ENCODE assay signal across 8 cellular contexts in genomic region chr2:241701155-241701404, GRCh38. TPM values are rescaled to one million over a fixed set of nuclear protein-coding genes. Genes with fewer than 3 reads are reported as not detected.
DNase-seq lines count a peak whose midpoint lies in the region; ATAC-seq, FAIRE-seq and TF ChIP-seq lines count a peak whose summit lies in the region.

No MANE protein-coding gene starts in this region.

- H2BK15ac ChIP-seq in H1 (ENCODE audit: low read length), result no peak overlapping the region

- TF ChIP-seq EP300 in H1 (IDR thresholded peaks at IDR 0.05; ENCODE audit: borderline replicate concordance in 1 of 2, low read depth in 2 of 2, low read length in 2 of 2), result no peak; a peak in 1 of 3 replicates

- H4K91ac ChIP-seq in H1 (replicated peaks; ENCODE audit: insufficient read length, low read length), result no peak overlapping the region

- H3K4me3 ChIP-seq in OCI-LY3 (ENCODE audit: low read length) (peak overlapping the region; percentile 86), H1 (ENCODE audit: extremely low read depth in 1 of 4, insufficient read depth in 2 of 4, low read depth in 3 of 4, low read length in 4 of 4) (peak overlapping the region; percentile 76 to 83 (median 78)), osteoblast (ENCODE audit: insufficient read depth, low read length) (peak overlapping the region; percentile 94)

- H3K18ac ChIP-seq in H1 (ENCODE audit: extremely low read depth, low read length), result no peak overlapping the region

- POLR2A ChIA-PET in H1 (lab: Charles Lee; ENCODE audit: partially characterized antibody), result interaction anchor here (0.6 to 11.2 kb wide), 26 partner anchors 14 to 569 kb away, joined by 3 to 265 read pairs (median 4); partner anchors contain the start of genes ATG4B, D2HGDH, DTYMK and NEU4

- no peak overlapping the region for H2BK12ac ChIP-seq in H1 (ENCODE audit: low read depth, low read length)

- ATAC-seq in HG03457 (IDR thresholded peaks at IDR 0.05; ENCODE audit: unreplicated experiment), result no peak
- ATAC-seq in GM18867 (IDR thresholded peaks at IDR 0.05; ENCODE audit: unreplicated experiment), result no peak

- no peak for FAIRE-seq in H1 (lab: Jason Lieb, UNC)

- H3K9ac ChIP-seq in OCI-LY3 (ENCODE audit: low read length) (peak overlapping the region; percentile 77), H1 (replicated peaks in 1 of 4; ENCODE audit: extremely low read depth in 1 of 4, low read depth in 3 of 4, low read length in 3 of 4) (peak overlapping the region in 3 of 4 experiments; percentile 97 to 99 (median 98); a peak in 5 of 7 replicates)

- no peak overlapping the region for H3K23ac ChIP-seq in H1 (ENCODE audit: insufficient read length)

- no peak overlapping the region for H2AK5ac ChIP-seq in H1 (ENCODE audit: low read depth, low read length)

- no peaks in the 10 kb centered on the region for H3K9me3 Mint-ChIP-seq in activated naive CD4-positive, alpha-beta T cell treated with anti-CD3 and anti-CD28 coated beads, Interleukin-2, amount 50 U/mL, for 24 hours

- TF ChIP-seq CTCF in OCI-LY3 (IDR thresholded peaks at IDR 0.05; ENCODE audit: low read depth, low read length) (peak; percentile 34), H1 (IDR thresholded peaks at IDR 0.05; ENCODE audit: control extremely low read depth in 1 of 3, insufficient read depth in 1 of 3, low read depth in 1 of 3, low read length in 3 of 3) (peak; percentile 48 to 70 (median 59); a peak in 3 of 4 replicates), osteoblast (IDR thresholded peaks at IDR 0.05; ENCODE audit: extremely low read depth, low read depth, low read length) (peak; percentile 14)

- H2AFZ ChIP-seq in OCI-LY3 (ENCODE audit: low read depth, low read length), result no peak overlapping the region
- no peak overlapping the region for H2AFZ ChIP-seq in H1 (ENCODE audit: low read length)
- no peak overlapping the region for H2AFZ ChIP-seq in osteoblast (ENCODE audit: low read length)

- H3K4me3 Mint-ChIP-seq in activated naive CD4-positive, alpha-beta T cell treated with anti-CD3 and anti-CD28 coated beads, Interleukin-2, amount 50 U/mL, for 24 hours, result peak overlapping the region; percentile 91

- WGBS in H1 (ENCODE audit: extremely low coverage in 1 of 2, insufficient coverage in 1 of 2, insufficient read length in 1 of 2, insufficient replicate concordance in 2 of 2, low coverage in 1 of 2, low lambda C conversion rate in 2 of 2, missing lambda C conversion rate in 1 of 2), 2 experiments, result 3% methylated on average over 13 of the region's 16 CpGs; no CpG with 5 or more reads in 1 of the 2 experiments

- H3K27ac ChIP-seq in OCI-LY3 (ENCODE audit: low read length), result peak overlapping the region; percentile 79
- H3K27ac ChIP-seq in H1 (ENCODE audit: low read depth, low read length), result peak overlapping the region; percentile 98; the same call in 1 of the 2 replicates
- H3K27ac ChIP-seq in osteoblast (ENCODE audit: low read depth, low read length), result peak overlapping the region; percentile 69

- peaks cover 8% of the 10 kb centered on the region for H3K36me3 ChIP-seq in OCI-LY3 (replicated peaks; ENCODE audit: low read depth, low read length)
- H3K36me3 ChIP-seq in H1 (ENCODE audit: control insufficient read depth in 2 of 4, insufficient read depth in 4 of 4, low read length in 3 of 4), result peaks cover 4 to 11% (median 8%) of the 10 kb centered on the region in 4 experiments
- H3K36me3 ChIP-seq in osteoblast (ENCODE audit: insufficient read depth, low read length), result peaks cover 7% of the 10 kb centered on the region

- H3K4me1 ChIP-seq in OCI-LY3 (ENCODE audit: low read length), result peaks cover 20% of the 10 kb centered on the region
- H3K4me1 ChIP-seq in H1 (replicated peaks in 1 of 4; ENCODE audit: control insufficient read depth in 3 of 4, insufficient read depth in 4 of 4, low read length in 3 of 4), result peaks cover 0 to 5% (median 3%) of the 10 kb centered on the region in 4 experiments; a peak in 4 of 7 replicates
- H3K4me1 ChIP-seq in osteoblast (ENCODE audit: insufficient read depth, low read length), result peaks cover 9% of the 10 kb centered on the region

- peak overlapping the region; percentile 66 for H3K4me2 ChIP-seq in OCI-LY3 (ENCODE audit: low read length)
- peak overlapping the region; percentile 28 to 83 for H3K4me2 ChIP-seq in H1 (ENCODE audit: insufficient read depth in 1 of 2, low read depth in 2 of 2, low read length in 2 of 2)
- peak overlapping the region; percentile 87 for H3K4me2 ChIP-seq in osteoblast (ENCODE audit: insufficient read depth, low read length)

- H2BK20ac ChIP-seq in H1 (ENCODE audit: low read length), result no peak overlapping the region

- no peak overlapping the region for H4K8ac ChIP-seq in H1 (ENCODE audit: extremely low read depth, insufficient read depth, low read length)

- H3K9me3 ChIP-seq in OCI-LY3 (ENCODE audit: insufficient read depth, low read length) (no peaks in the 10 kb centered on the region), H1 (ENCODE audit: insufficient read depth in 2 of 2, low read depth in 1 of 2, low read length in 1 of 2) (no peaks in the 10 kb centered on the region), osteoblast (ENCODE audit: low read depth, low read length) (no peaks in the 10 kb centered on the region)

- peaks cover 31% of the 10 kb centered on the region for H3K4me1 Mint-ChIP-seq in activated naive CD4-positive, alpha-beta T cell treated with anti-CD3 and anti-CD28 coated beads, Interleukin-2, amount 50 U/mL, for 24 hours

- H4K5ac ChIP-seq in H1 (ENCODE audit: insufficient read length, low read depth, low read length), result no peak overlapping the region

- no peaks in the 10 kb centered on the region for H3K27me3 Mint-ChIP-seq in activated naive CD4-positive, alpha-beta T cell treated with anti-CD3 and anti-CD28 coated beads, Interleukin-2, amount 50 U/mL, for 24 hours

- no peak for TF ChIP-seq POLR2A in H1 (IDR thresholded peaks at IDR 0.05; ENCODE audit: control extremely low read depth in 1 of 2, low read depth in 2 of 2, low read length in 2 of 2)

- H3K79me2 ChIP-seq in OCI-LY3 (ENCODE audit: low read length) (peaks cover 26% of the 10 kb centered on the region), H1 (ENCODE audit: control insufficient read depth in 1 of 2, insufficient read depth in 2 of 2, low read length in 2 of 2) (peaks cover 5 to 19% of the 10 kb centered on the region in 2 experiments; a peak in 3 of 4 replicates), osteoblast (ENCODE audit: insufficient read depth, low read length) (peaks cover 19% of the 10 kb centered on the region)

- H3K14ac ChIP-seq in H1 (ENCODE audit: insufficient read length), result no peak overlapping the region

- H2BK120ac ChIP-seq in H1 (replicated peaks; ENCODE audit: low read depth, low read length), result no peak overlapping the region

- peak overlapping the region; percentile 94 for H3K27ac Mint-ChIP-seq in activated naive CD4-positive, alpha-beta T cell treated with anti-CD3 and anti-CD28 coated beads, Interleukin-2, amount 50 U/mL, for 24 hours

- H3K23me2 ChIP-seq in H1 (ENCODE audit: low read depth, low read length), result peaks cover 2% of the 10 kb centered on the region; the same call in 1 of the 2 replicates

- no peaks in the 10 kb centered on the region for H3K27me3 ChIP-seq in OCI-LY3 (ENCODE audit: low read depth, low read length)
- H3K27me3 ChIP-seq in H1 (replicated peaks in 1 of 4; ENCODE audit: control insufficient read depth in 3 of 4, extremely low read depth in 1 of 4, insufficient read depth in 3 of 4, low read length in 3 of 4), result no peaks in the 10 kb centered on the region
- no peaks in the 10 kb centered on the region for H3K27me3 ChIP-seq in osteoblast (ENCODE audit: insufficient read depth, low read length)

- DNase-seq in activated naive CD4-positive, alpha-beta T cell treated with Interleukin-2 at 50 U/mL for 16 hours, result no peak
- DNase-seq in H1 (ENCODE audit: low read depth in 1 of 2, low spot score in 2 of 2) (no peak), osteoblast (ENCODE audit: insufficient read length, low spot score, missing footprints) (no peak), HT-29 (ENCODE audit: low spot score) (no peak)

- 0 out of 4 replicates have a peak, but pooled peaks have one; percentile 14 to 19 for TF ChIP-seq RAD21 in H1 (IDR thresholded peaks at IDR 0.05 in 1 of 2, conservative IDR thresholded peaks at IDR 0.05 in 1 of 2; ENCODE audit: low read depth in 2 of 2, low read length in 2 of 2)

- H4K20me1 ChIP-seq in OCI-LY3 (ENCODE audit: insufficient read depth, low read length), result peaks cover 8% of the 10 kb centered on the region; the same call in 1 of the 2 replicates
- H4K20me1 ChIP-seq in H1 (replicated peaks in 1 of 2; ENCODE audit: control insufficient read depth in 1 of 2, insufficient read depth in 2 of 2, low read length in 2 of 2), result peaks cover 4 to 8% of the 10 kb centered on the region in 2 experiments
- H4K20me1 ChIP-seq in osteoblast (ENCODE audit: insufficient read depth, low read length), result peaks cover 10% of the 10 kb centered on the region

- no peak overlapping the region for H3K56ac ChIP-seq in H1 (replicated peaks; ENCODE audit: insufficient read length, low read depth, low read length)

- H3K4ac ChIP-seq in H1 (replicated peaks; ENCODE audit: insufficient read length, low read depth, low read length), result no peak overlapping the region

- peak overlapping the region; percentile 95; the same call in 1 of the 2 replicates for H2BK5ac ChIP-seq in H1 (ENCODE audit: low read depth, low read length)

- CTCF ChIA-PET in H1 (lab: Charles Lee; ENCODE audit: partially characterized antibody), result interaction anchor here (0.6 to 2.5 kb wide), 8 partner anchors 13 to 286 kb away, joined by 3 to 10 read pairs (median 4); partner anchors contain the start of genes D2HGDH, DTYMK and GAL3ST2

- peaks cover 5% of the 10 kb centered on the region for H3K36me3 Mint-ChIP-seq in activated naive CD4-positive, alpha-beta T cell treated with anti-CD3 and anti-CD28 coated beads, Interleukin-2, amount 50 U/mL, for 24 hours

- peaks cover 5% of the 10 kb centered on the region; the same call in 1 of the 2 replicates for H3K79me1 ChIP-seq in H1 (ENCODE audit: low read depth, low read length)

RNA-seq across cellular contexts. Expression of gene ING5, which starts 0.8 kb away (rescaled TPM):
- 47.4 and 49.7 TPM in 2 replicates for total RNA-seq in H1 (2021; fragmentation: NEBNext Ultra II Directional; extraction: Animal tissue kit (Norgen Biotek cat#: 25700))
- polyA plus RNA-seq in H1 (2011; rRNA removed), result 41.5 and 42.5 TPM in 2 replicates
- polyA plus RNA-seq in H1 (2011; cell fraction: cytosol; rRNA removed), result 44.1 TPM
- polyA plus RNA-seq in H1 (2011; cell fraction: nucleus; rRNA removed), result 91.5 TPM
- polyA plus RNA-seq in H1 (2012, experiment 1 of 2), result 33.8 to 49.1 TPM (median 39.8 TPM) in 4 replicates
- 14.9 TPM for polyA plus RNA-seq in H1 (2012, experiment 2 of 2)
- polyA plus RNA-seq in H1 (2013, experiment 1 of 2), result 22.2 TPM
- 20.1 TPM for polyA plus RNA-seq in H1 (2013, experiment 2 of 2)
- 52.8 and 60.2 TPM in 2 replicates for polyA minus RNA-seq in H1 (2011; rRNA and poly(A)+ RNA removed)
- polyA minus RNA-seq in H1 (2011; cell fraction: cytosol; rRNA and poly(A)+ RNA removed), result 26.1 TPM
- polyA minus RNA-seq in H1 (2011; cell fraction: nucleus; rRNA and poly(A)+ RNA removed), result 42.9 TPM
- total RNA-seq in osteoblast, result 16.6 and 18.6 TPM in 2 replicates
- total RNA-seq in HT-29 (2014; rRNA removed; shearing (Covaris generic)), result 46.4 and 54.7 TPM in 2 replicates

RNA-seq across cellular contexts. Expression of gene DTYMK, which starts 14.5 kb away (rescaled TPM):
- 69.9 and 70.5 TPM in 2 replicates for total RNA-seq in H1 (2021; fragmentation: NEBNext Ultra II Directional; extraction: Animal tissue kit (Norgen Biotek cat#: 25700))
- polyA plus RNA-seq in H1 (2011; rRNA removed), result 58.3 and 82.3 TPM in 2 replicates
- 74.7 TPM for polyA plus RNA-seq in H1 (2011; cell fraction: cytosol; rRNA removed)
- 77.7 TPM for polyA plus RNA-seq in H1 (2011; cell fraction: nucleus; rRNA removed)
- polyA plus RNA-seq in H1 (2012, experiment 1 of 2), result 60.0 to 66.8 TPM (median 63.3 TPM) in 4 replicates
- 92.7 TPM for polyA plus RNA-seq in H1 (2012, experiment 2 of 2)
- polyA plus RNA-seq in H1 (2013, experiment 1 of 2), result 60.0 TPM
- polyA plus RNA-seq in H1 (2013, experiment 2 of 2), result 59.1 TPM
- polyA minus RNA-seq in H1 (2011; rRNA and poly(A)+ RNA removed), result 19.6 and 25.7 TPM in 2 replicates
- 31.5 TPM for polyA minus RNA-seq in H1 (2011; cell fraction: cytosol; rRNA and poly(A)+ RNA removed)
- polyA minus RNA-seq in H1 (2011; cell fraction: nucleus; rRNA and poly(A)+ RNA removed), result 21.3 TPM
- total RNA-seq in osteoblast, result 12.7 and 14.1 TPM in 2 replicates
- total RNA-seq in HT-29 (2014; rRNA removed; shearing (Covaris generic)), result 162 and 182 TPM in 2 replicates

RNA-seq across cellular contexts. Expression of gene D2HGDH, which starts 33.4 kb away (rescaled TPM):
- total RNA-seq in H1 (2021; fragmentation: NEBNext Ultra II Directional; extraction: Animal tissue kit (Norgen Biotek cat#: 25700)), result 8.1 and 8.3 TPM in 2 replicates
- 3.4 and 9.8 TPM in 2 replicates for polyA plus RNA-seq in H1 (2011; rRNA removed)
- 7.6 TPM for polyA plus RNA-seq in H1 (2011; cell fraction: cytosol; rRNA removed)
- polyA plus RNA-seq in H1 (2011; cell fraction: nucleus; rRNA removed), result 34.5 TPM
- 7.6 to 12.7 TPM (median 8.9 TPM) in 4 replicates for polyA plus RNA-seq in H1 (2012, experiment 1 of 2)
- 3.3 TPM for polyA plus RNA-seq in H1 (2012, experiment 2 of 2)
- polyA plus RNA-seq in H1 (2013, experiment 1 of 2), result 4.2 TPM
- polyA plus RNA-seq in H1 (2013, experiment 2 of 2), result 3.3 TPM
- 5.0 and 7.3 TPM in 2 replicates for polyA minus RNA-seq in H1 (2011; rRNA and poly(A)+ RNA removed)
- 10.3 TPM for polyA minus RNA-seq in H1 (2011; cell fraction: cytosol; rRNA and poly(A)+ RNA removed)
- 19.0 TPM for polyA minus RNA-seq in H1 (2011; cell fraction: nucleus; rRNA and poly(A)+ RNA removed)
- 14.1 and 15.6 TPM in 2 replicates for total RNA-seq in osteoblast
- 50.3 and 53.7 TPM in 2 replicates for total RNA-seq in HT-29 (2014; rRNA removed; shearing (Covaris generic))
